36 cellular contexts compared by ENCODE assay signal in genomic region chr1:114206392-114206791, GRCh38. TPM values are rescaled to one million over a fixed set of nuclear protein-coding genes. Genes with fewer than 3 reads are reported as not detected.
"Had no signal": no experiment of that assay in that cellular context is flagged by ENCODE, and none has a peak within 500 bp of the region (broad histone marks: within the 10 kb centered on the region; RNA-seq: fewer than 3 reads in every experiment).

No MANE protein-coding gene starts in this region.

- H3K4me3 Mint-ChIP-seq: activated B cell treated with CpG ODN at 0.5 μM for 24 hours; activated CD4-positive, alpha-beta memory T cell treated with anti-CD3 and anti-CD28 coated beads for 36 hours; activated CD4-positive, alpha-beta T cell treated with anti-CD3 and anti-CD28 coated beads, Interleukin-2, amount 10 ng/mL, durations not matched to agents 24 days and 14 days; activated CD8-positive, alpha-beta T cell treated with anti-CD3 and anti-CD28 coated beads for 36 hours; activated naive CD4-positive, alpha-beta T cell treated with anti-CD3 and anti-CD28 coated beads for 36 hours; activated naive CD8-positive, alpha-beta T cell treated with anti-CD3 and anti-CD28 coated beads for 36 hours; activated T-cell treated with anti-CD3 and anti-CD28 coated beads, Interleukin-2, amount 50 U/mL, for 4 hours; activated T-cell treated with anti-CD3 and anti-CD28 coated beads, Interleukin-2, amount 50 U/mL, for 72 hours; activated T-helper 1 cell treated with anti-CD3 and anti-CD28 coated beads, Interleukin-12 subunit alpha, Interleukin-12 subunit beta, Interleukin-2, Interleukin-4 antibody, amounts not matched to agents 30 ng/mL and 10 ng/mL and 1 ng/mL, durations not matched to agents 14 hours and 24 hours and 36 hours; activated T-helper 17 cell treated with anti-CD3 and anti-CD28 coated beads, Interleukin-2, amount 50 U/mL, for 72 hours; T-helper 1 cell treated with Interleukin-12 subunit alpha and Interleukin-12 subunit beta and Interleukin-4 antibody, amounts not matched to agents 30 μg/mL and 1 μg/mL, for 36 hours; T-helper 2 cell treated with Interferon-gamma antibody and Interleukin-4, amounts not matched to agents 5 μg/mL and 100 μg/mL, for 36 hours had no signal

- H3K9me3 ChIP-seq: adrenal gland, body of pancreas, breast epithelium had no signal

- H3K27ac ChIP-seq: adrenal gland, body of pancreas, brain microvascular endothelial cell, breast epithelium, VCaP had no signal

- H3K9me3 Mint-ChIP-seq: activated B cell treated with CpG ODN at 0.5 μM for 24 hours; activated CD4-positive, alpha-beta memory T cell treated with anti-CD3 and anti-CD28 coated beads for 36 hours; activated CD4-positive, alpha-beta T cell treated with anti-CD3 and anti-CD28 coated beads, Interleukin-2, amount 10 ng/mL, durations not matched to agents 24 days and 14 days; activated CD8-positive, alpha-beta T cell treated with anti-CD3 and anti-CD28 coated beads for 36 hours; activated naive CD4-positive, alpha-beta T cell treated with anti-CD3 and anti-CD28 coated beads for 36 hours; activated naive CD4-positive, alpha-beta T cell treated with anti-CD3 and anti-CD28 coated beads, Interleukin-2, amount 50 U/mL, for 72 hours; activated naive CD8-positive, alpha-beta T cell treated with anti-CD3 and anti-CD28 coated beads for 36 hours; activated T-cell treated with anti-CD3 and anti-CD28 coated beads, Interleukin-2, amount 50 U/mL, for 4 hours; activated T-cell treated with anti-CD3 and anti-CD28 coated beads, Interleukin-2, amount 50 U/mL, for 72 hours; activated T-helper 1 cell treated with anti-CD3 and anti-CD28 coated beads, Interleukin-12 subunit alpha, Interleukin-12 subunit beta, Interleukin-2, Interleukin-4 antibody, amounts not matched to agents 30 ng/mL and 10 ng/mL and 1 ng/mL, durations not matched to agents 14 hours and 24 hours and 36 hours; activated T-helper 17 cell treated with anti-CD3 and anti-CD28 coated beads, Interleukin-2, amount 50 U/mL, for 72 hours; T-helper 1 cell treated with Interleukin-12 subunit alpha and Interleukin-12 subunit beta and Interleukin-4 antibody, amounts not matched to agents 30 μg/mL and 1 μg/mL, for 36 hours; T-helper 2 cell treated with Interferon-gamma antibody and Interleukin-4, amounts not matched to agents 5 μg/mL and 100 μg/mL, for 36 hours had no signal

- H3K4me1 Mint-ChIP-seq: activated B cell treated with CpG ODN at 0.5 μM for 24 hours; activated CD4-positive, alpha-beta T cell treated with anti-CD3 and anti-CD28 coated beads, Interleukin-2, amount 10 ng/mL, durations not matched to agents 24 days and 14 days; activated naive CD8-positive, alpha-beta T cell treated with anti-CD3 and anti-CD28 coated beads for 36 hours had no signal

- H3K4me3 ChIP-seq: adrenal gland, body of pancreas, breast epithelium had no signal

- DNase-seq: activated B cell treated with CpG ODN at 0.5 μM for 24 hours; activated CD4-positive, alpha-beta memory T cell treated with anti-CD3 and anti-CD28 coated beads for 36 hours; activated CD4-positive, alpha-beta T cell treated with anti-CD3 and anti-CD28 coated beads for 4 hours; activated CD4-positive, alpha-beta T cell treated with anti-CD3 and anti-CD28 coated beads, Interleukin-2, amount 10 ng/mL, durations not matched to agents 24 days and 14 days; activated CD4-positive, alpha-beta T cell treated with anti-CD3 and anti-CD28 coated beads, Interleukin-2, amount 50 U/mL, for 1 hour; activated CD4-positive, alpha-beta T cell treated with anti-CD3 and anti-CD28 coated beads, Interleukin-2, amount 50 U/mL, for 4 hours; activated CD4-positive, CD25-positive, alpha-beta regulatory T cell treated with anti-CD3 and anti-CD28 coated beads, Interleukin-2, amount 50 U/mL, for 72 hours; activated CD8-positive, alpha-beta memory T cell treated with anti-CD3 and anti-CD28 coated beads, Interleukin-2, amount 50 U/mL, for 4 hours; activated CD8-positive, alpha-beta T cell treated with anti-CD3 and anti-CD28 coated beads for 36 hours; activated effector memory CD4-positive, alpha-beta T cell treated with anti-CD3 and anti-CD28 coated beads, Interleukin-2, amount 50 U/mL, for 16 hours; activated gamma-delta T cell treated with Interleukin-2 at 50 U/mL for 16 hours; activated naive CD4-positive, alpha-beta T cell; activated naive CD4-positive, alpha-beta T cell treated with anti-CD3 and anti-CD28 coated beads for 36 hours; activated naive CD4-positive, alpha-beta T cell treated with anti-CD3 and anti-CD28 coated beads, Interleukin-2, amount 50 U/mL, for 16 hours; activated naive CD8-positive, alpha-beta T cell treated with anti-CD3 and anti-CD28 coated beads for 36 hours; activated T-cell treated with anti-CD3 and anti-CD28 coated beads for 4 hours; activated T-cell treated with anti-CD3 and anti-CD28 coated beads, Interleukin-2, amount 50 U/mL, for 1 hour; activated T-cell treated with anti-CD3 and anti-CD28 coated beads, Interleukin-2, amount 50 U/mL, for 4 hours; activated T-cell treated with anti-CD3 and anti-CD28 coated beads, Interleukin-2, amount 50 U/mL, for 72 hours; adrenal gland; amniotic stem cell; aorta; body of pancreas; brain microvascular endothelial cell; central memory CD4-positive, alpha-beta T cell; T-helper 1 cell; T-helper 2 cell; T-helper 9 cell had no signal

- ATAC-seq: activated CD8-positive, alpha-beta T cell treated with anti-CD3 and anti-CD28 coated beads for 36 hours; activated naive CD4-positive, alpha-beta T cell treated with anti-CD3 and anti-CD28 coated beads, Interleukin-2, amount 50 U/mL, for 72 hours; activated T-cell treated with anti-CD3 and anti-CD28 coated beads, Interleukin-2, amount 50 U/mL, for 4 hours; activated T-cell treated with anti-CD3 and anti-CD28 coated beads, Interleukin-2, amount 50 U/mL, for 72 hours; activated T-helper 17 cell treated with anti-CD3 and anti-CD28 coated beads, Interleukin-2, amount 50 U/mL, for 72 hours; body of pancreas had no signal

- H3K4me1 ChIP-seq: adrenal gland, breast epithelium had no signal

- H3K36me3 ChIP-seq: adrenal gland, brain microvascular endothelial cell, breast epithelium had no signal

- H3K27ac Mint-ChIP-seq: activated B cell treated with CpG ODN at 0.5 μM for 24 hours; activated CD4-positive, alpha-beta memory T cell treated with anti-CD3 and anti-CD28 coated beads for 36 hours; activated CD4-positive, alpha-beta T cell treated with anti-CD3 and anti-CD28 coated beads, Interleukin-2, amount 10 ng/mL, durations not matched to agents 24 days and 14 days; activated CD8-positive, alpha-beta T cell treated with anti-CD3 and anti-CD28 coated beads for 36 hours; activated naive CD4-positive, alpha-beta T cell treated with anti-CD3 and anti-CD28 coated beads for 36 hours; activated naive CD4-positive, alpha-beta T cell treated with anti-CD3 and anti-CD28 coated beads, Interleukin-2, amount 50 U/mL, for 72 hours; activated naive CD8-positive, alpha-beta T cell treated with anti-CD3 and anti-CD28 coated beads for 36 hours; activated T-cell treated with anti-CD3 and anti-CD28 coated beads, Interleukin-2, amount 50 U/mL, for 72 hours; activated T-helper 1 cell treated with anti-CD3 and anti-CD28 coated beads, Interleukin-12 subunit alpha, Interleukin-12 subunit beta, Interleukin-2, Interleukin-4 antibody, amounts not matched to agents 30 ng/mL and 10 ng/mL and 1 ng/mL, durations not matched to agents 14 hours and 24 hours and 36 hours; activated T-helper 17 cell treated with anti-CD3 and anti-CD28 coated beads, Interleukin-2, amount 50 U/mL, for 72 hours; T-helper 1 cell treated with Interleukin-12 subunit alpha and Interleukin-12 subunit beta and Interleukin-4 antibody, amounts not matched to agents 30 μg/mL and 1 μg/mL, for 36 hours; T-helper 2 cell treated with Interferon-gamma antibody and Interleukin-4, amounts not matched to agents 5 μg/mL and 100 μg/mL, for 36 hours had no signal

- H3K36me3 Mint-ChIP-seq: activated CD4-positive, alpha-beta memory T cell treated with anti-CD3 and anti-CD28 coated beads for 36 hours; activated naive CD4-positive, alpha-beta T cell treated with anti-CD3 and anti-CD28 coated beads, Interleukin-2, amount 50 U/mL, for 72 hours; activated naive CD8-positive, alpha-beta T cell treated with anti-CD3 and anti-CD28 coated beads for 36 hours had no signal

- H3K27me3 ChIP-seq: body of pancreas, brain microvascular endothelial cell, breast epithelium had no signal

RNA-seq across cellular contexts. Expression of gene SYT6, which starts 52.7 kb away (rescaled TPM):
- total RNA-seq: activated B cell treated with CpG ODN at 0.5 μM for 24 hours; activated CD4-positive, alpha-beta memory T cell treated with anti-CD3 and anti-CD28 coated beads for 36 hours; activated CD4-positive, alpha-beta T cell treated with anti-CD3 and anti-CD28 coated beads, Interleukin-2, amount 10 ng/mL, durations not matched to agents 24 days and 14 days; activated CD8-positive, alpha-beta memory T cell treated with anti-CD3 and anti-CD28 coated beads for 36 hours; activated CD8-positive, alpha-beta T cell treated with anti-CD3 and anti-CD28 coated beads for 36 hours; activated naive CD4-positive, alpha-beta T cell treated with anti-CD3 and anti-CD28 coated beads for 36 hours; activated naive CD8-positive, alpha-beta T cell treated with anti-CD3 and anti-CD28 coated beads for 36 hours; activated T-cell treated with anti-CD3 and anti-CD28 coated beads, Interleukin-2, amount 50 U/mL, for 4 hours; activated T-cell treated with anti-CD3 and anti-CD28 coated beads, Interleukin-2, amount 50 U/mL, for 72 hours; activated T-helper 1 cell treated with anti-CD3 and anti-CD28 coated beads, Interleukin-12 subunit alpha, Interleukin-12 subunit beta, Interleukin-2, Interleukin-4 antibody, amounts not matched to agents 30 ng/mL and 10 ng/mL and 1 ng/mL, durations not matched to agents 14 hours and 24 hours and 36 hours; activated T-helper 17 cell treated with anti-CD3 and anti-CD28 coated beads, Interleukin-2, amount 50 U/mL, for 72 hours had no signal
- polyA plus RNA-seq: aorta had no signal
